ENCODE assay signal across 20 cellular contexts in genomic region chr6:105816875-105817274, GRCh38.
"Had no signal": no experiment of that assay in that cellular context is flagged by ENCODE, and none has a peak within 500 bp of the region (broad histone marks: within the 10 kb centered on the region; RNA-seq: fewer than 3 reads in every experiment).

No MANE protein-coding gene starts in this region.

- H3K9me3 ChIP-seq: Peyer's patch, SJCRH30 had no signal

- DNase-seq: Karpas-422; KG1; MG63; NCI-H1092; NCI-H1417 treated with DMSO at 0.1 percent for 48 hours; NCI-H187; NCI-H2029; NCI-H2081 treated with DMSO at 0.1 percent for 48 hours; NCI-H226; NCI-H510A; NCI-H524 treated with DMSO at 0.1 percent for 48 hours; NK-92 treated with Interleukin-12 subunit alpha and Interleukin-12 subunit beta, amount 100 ng/mL, for 24 hours; OCI-M1; PC-9; Peyer's patch; SHP77 treated with DMSO at 0.1 percent for 48 hours; SJCRH30; SW 1271; T-cell had no signal

- H2AFZ ChIP-seq: PC-9 had no signal

- H3K27me3 ChIP-seq: MG63, Peyer's patch, SJCRH30 had no signal

- H3K4me3 ChIP-seq: MG63, PC-9, Peyer's patch, SJCRH30 had no signal

- H3K27ac ChIP-seq: PC-9, Peyer's patch, SJCRH30 had no signal

- ATAC-seq: Right ventricle myocardium inferior, T-cell had no signal

- H3K4me2 ChIP-seq: PC-9 had no signal

- H3K4me1 ChIP-seq: Peyer's patch, SJCRH30 had no signal

- H3K36me3 ChIP-seq: MG63, Peyer's patch, SJCRH30 had no signal
